32 cellular contexts compared by ENCODE assay signal in genomic region chr5:132530946-132531345, GRCh38. TPM values are rescaled to one million over a fixed set of nuclear protein-coding genes. Genes with fewer than 3 reads are reported as not detected.
"Had no signal": no experiment of that assay in that cellular context is flagged by ENCODE, and none has a peak within 500 bp of the region (broad histone marks: within the 10 kb centered on the region; RNA-seq: fewer than 3 reads in every experiment).

No MANE protein-coding gene starts in this region.

- H3K9me3 Mint-ChIP-seq: immature natural killer cell; naive thymus-derived CD8-positive, alpha-beta T cell; stimulated activated naive B cell treated with anti-CD40 and anti-IgM and Interleukin-4, amounts not matched to agents 10 μg/mL and 1 μg/mL and 100 μg/mL, for 72 hours; stimulated activated naive CD8-positive, alpha-beta T cell treated with anti-CD3 and anti-CD28 coated beads, Interleukin-15, Interleukin-2, amounts not matched to agents 100 ng/mL and 50 ng/mL, for 24 hours had no signal

- H3K4me3 Mint-ChIP-seq: immature natural killer cell; naive thymus-derived CD8-positive, alpha-beta T cell; stimulated activated naive B cell treated with anti-CD40 and anti-IgM and Interleukin-4, amounts not matched to agents 10 μg/mL and 1 μg/mL and 100 μg/mL, for 72 hours; stimulated activated naive CD8-positive, alpha-beta T cell treated with anti-CD3 and anti-CD28 coated beads, Interleukin-15, Interleukin-2, amounts not matched to agents 100 ng/mL and 50 ng/mL, for 24 hours had no signal

- H3K27ac Mint-ChIP-seq: immature natural killer cell; naive thymus-derived CD8-positive, alpha-beta T cell; progenitor cell of endocrine pancreas; stimulated activated naive B cell treated with anti-CD40 and anti-IgM and Interleukin-4, amounts not matched to agents 10 μg/mL and 1 μg/mL and 100 μg/mL, for 72 hours; stimulated activated naive CD8-positive, alpha-beta T cell treated with anti-CD3 and anti-CD28 coated beads, Interleukin-15, Interleukin-2, amounts not matched to agents 100 ng/mL and 50 ng/mL, for 24 hours had no signal

- ATAC-seq: left colon; left lung; lower lobe of right lung; naive thymus-derived CD8-positive, alpha-beta T cell; right lobe of liver; stimulated activated naive B cell treated with anti-CD40 and anti-IgM and Interleukin-4, amounts not matched to agents 10 μg/mL and 1 μg/mL and 100 μg/mL, for 72 hours had no signal

- DNase-seq: hypothalamus; immature natural killer cell; kidney; left colon; left lung; lower lobe of right lung; mammary epithelial cell; mesenchymal stem cell; naive thymus-derived CD8-positive, alpha-beta T cell; ovary; right lobe of liver; stimulated activated CD4-positive, alpha-beta T cell treated with anti-CD3 and anti-CD28 coated beads, Interleukin-1b, Interleukin-23, amount 100 ng/mL, for 48 hours; stimulated activated CD4-positive, alpha-beta T cell treated with anti-CD3 and anti-CD28 coated beads, Interleukin-2, amount 100 ng/mL, for 48 hours; stimulated activated CD4-positive, alpha-beta T cell treated with anti-CD3 and anti-CD28 coated beads, Interleukin-4, amount 100 ng/mL, for 4 hours; stimulated activated CD8-positive, alpha-beta memory T cell treated with anti-CD3 and anti-CD28 coated beads, Interleukin-4, amount 100 ng/mL, for 48 hours; stimulated activated naive B cell treated with anti-CD40 and anti-IgM and Interleukin-4, amounts not matched to agents 10 μg/mL and 1 μg/mL and 100 μg/mL, for 72 hours; substantia nigra; transverse colon; upper lobe of left lung had no signal

- H3K36me3 Mint-ChIP-seq: naive thymus-derived CD8-positive, alpha-beta T cell; stimulated activated naive B cell treated with anti-CD40 and anti-IgM and Interleukin-4, amounts not matched to agents 10 μg/mL and 1 μg/mL and 100 μg/mL, for 72 hours had no signal

RNA-seq across cellular contexts. Expression of gene IL5, which starts 12.4 kb away (rescaled TPM):
- total RNA-seq: kidney; left colon; left lung; liver; lower lobe of right lung; mammary epithelial cell; mucosa of gallbladder; naive thymus-derived CD8-positive, alpha-beta T cell; omental fat pad; ovary; progenitor cell of endocrine pancreas; pulmonary artery endothelial cell; renal cortical epithelial cell; right atrium auricular region; right lobe of liver; skeletal muscle tissue; smooth muscle cell; temporal lobe; transverse colon; urinary bladder; vagina had no signal
